Comparison of ENCODE assay signal across 13 cellular contexts in genomic region chr2:20618886-20619521, GRCh38. TPM values are rescaled to one million over a fixed set of nuclear protein-coding genes. Genes with fewer than 3 reads are reported as not detected.
DNase-seq lines count a peak whose midpoint lies in the region; ATAC-seq and TF ChIP-seq lines count a peak whose summit lies in the region.
"Had no signal": no experiment of that assay in that cellular context is flagged by ENCODE, and none has a peak within 500 bp of the region (broad histone marks: within the 10 kb centered on the region; RNA-seq: fewer than 3 reads in every experiment).

No MANE protein-coding gene starts in this region.

- H3K27me3 ChIP-seq in right atrium auricular region (no peaks in the 10 kb centered on the region), aorta (ENCODE audit: control insufficient read depth in 1 of 2, insufficient read depth in 2 of 2, low read length in 1 of 2) (no peaks in the 10 kb centered on the region)

- DNase-seq in activated effector memory CD4-positive, alpha-beta T cell treated with anti-CD3 and anti-CD28 coated beads, Interleukin-2, amount 50 U/mL, for 16 hours, result peak; percentile 59
- DNase-seq in activated effector memory CD4-positive, alpha-beta T cell treated with Interleukin-2 at 50 U/mL for 16 hours, result no peak
- DNase-seq in right atrium auricular region (ENCODE audit: low spot score), result no peak
- DNase-seq in posterior cingulate gyrus, result peak in 6 of 10 donors; percentile 5 to 84 (median 12)
- peak; percentile 53 to 74 for DNase-seq in aorta
- DNase-seq in activated naive CD8-positive, alpha-beta T cell treated with anti-CD3 and anti-CD28 coated beads, Interleukin-2, amount 50 U/mL, for 24 hours, result no peak
- no peak for DNase-seq in ACHN
- DNase-seq: DMS53; RPMI8226; stimulated activated CD4-positive, alpha-beta T cell treated with anti-CD3 and anti-CD28 coated beads, Interleukin-1b, Interleukin-23, amount 100 ng/mL, for 48 hours had no signal

- H3K9me3 Mint-ChIP-seq in activated naive CD8-positive, alpha-beta T cell treated with anti-CD3 and anti-CD28 coated beads, Interleukin-2, amount 50 U/mL, for 24 hours, result no peaks in the 10 kb centered on the region
- H3K9me3 Mint-ChIP-seq: mesothelial cell of epicardium had no signal

- WGBS in aorta, 2 donors, result 40 to 47% methylated on average over 15 of the region's 15 CpGs

- H3K4me1 ChIP-seq in right atrium auricular region, result peaks cover 0 to 93% of the 10 kb centered on the region in 2 donors
- peaks cover 2 to 5% of the 10 kb centered on the region in 2 donors for H3K4me1 ChIP-seq in aorta (ENCODE audit: control insufficient read depth in 1 of 2, insufficient read depth in 2 of 2, low read length in 2 of 2)

- no peaks in the 10 kb centered on the region for H3K4me1 Mint-ChIP-seq in activated naive CD8-positive, alpha-beta T cell treated with anti-CD3 and anti-CD28 coated beads, Interleukin-2, amount 50 U/mL, for 24 hours

- in situ Hi-C loops in ACHN (cut with HindIII; ENCODE audit: low pct_ligation_motif_present, low pct_unique_long_range_greater_than_20kb, low sequenced_read_pairs), result no loop called here

- H3K4me3 ChIP-seq in right atrium auricular region, result no peak overlapping the region
- H3K4me3 ChIP-seq in aorta (ENCODE audit: low read length in 2 of 2), result no peak overlapping the region
- H3K4me3 ChIP-seq: K562 had no signal

- intact Hi-C loops in posterior cingulate gyrus (cut with DNase I), result no loop called here
- intact Hi-C loops in aorta (cut with DNase I), result loop anchor here (5.0 to 10.0 kb wide), 4 partner anchors 37 to 172 kb away; partner anchors contain the start of gene RHOB (in 1 of the 2)

- peak overlapping the region; percentile 96 to 97 for H3K27ac ChIP-seq in right atrium auricular region
- peak overlapping the region; percentile 89 to 99 for H3K27ac ChIP-seq in aorta (ENCODE audit: low read depth in 1 of 2, low read length in 2 of 2)

- H3K4me3 Mint-ChIP-seq in activated naive CD8-positive, alpha-beta T cell treated with anti-CD3 and anti-CD28 coated beads, Interleukin-2, amount 50 U/mL, for 24 hours, result no peak overlapping the region
- H3K4me3 Mint-ChIP-seq: mesothelial cell of epicardium had no signal

- no peak overlapping the region for H3K27ac Mint-ChIP-seq in activated naive CD8-positive, alpha-beta T cell treated with anti-CD3 and anti-CD28 coated beads, Interleukin-2, amount 50 U/mL, for 24 hours

- H3K36me3 ChIP-seq in right atrium auricular region (peaks cover 43% of the 10 kb centered on the region), aorta (ENCODE audit: control insufficient read depth in 1 of 2, insufficient read depth in 2 of 2, low read length in 1 of 2) (peaks cover 0 to 4% of the 10 kb centered on the region in 2 donors)

- H3K36me3 Mint-ChIP-seq in activated naive CD8-positive, alpha-beta T cell treated with anti-CD3 and anti-CD28 coated beads, Interleukin-2, amount 50 U/mL, for 24 hours (ENCODE audit: low read depth), result no peaks in the 10 kb centered on the region

- no peak for TF ChIP-seq CTCF in right atrium auricular region (IDR thresholded peaks at IDR 0.05)

- H3K9me3 ChIP-seq in right atrium auricular region (no peaks in the 10 kb centered on the region), aorta (ENCODE audit: control insufficient read depth, low read length) (no peaks in the 10 kb centered on the region)

- ATAC-seq in aorta (ENCODE audit: low FRiP score), result no peak
- no peak for ATAC-seq in HG02623 (IDR thresholded peaks at IDR 0.05; ENCODE audit: unreplicated experiment)
- ATAC-seq in activated naive CD8-positive, alpha-beta T cell treated with anti-CD3 and anti-CD28 coated beads, Interleukin-2, amount 50 U/mL, for 24 hours, result no peak

- no peaks in the 10 kb centered on the region for H3K27me3 Mint-ChIP-seq in activated naive CD8-positive, alpha-beta T cell treated with anti-CD3 and anti-CD28 coated beads, Interleukin-2, amount 50 U/mL, for 24 hours

RNA-seq across cellular contexts. Expression of gene HS1BP3, which starts 31.9 kb away (rescaled TPM):
- total RNA-seq in right atrium auricular region (10 to 100 TPM; 19.5 to 26.0 TPM), aorta (10 to 100 TPM; 34.8 to 42.3 TPM)
- 10 to 100 TPM; 27.5 to 33.6 TPM for polyA plus RNA-seq in aorta

RNA-seq across cellular contexts. Expression of gene GDF7, which starts 47.9 kb away (rescaled TPM):
- total RNA-seq in right atrium auricular region (1 to 10 TPM; 1.1 to 1.7 TPM), aorta (10 to 100 TPM; 15.9 to 16.4 TPM)
- 10 to 100 TPM in 1 of 2 donors, 1 to 10 TPM in 1; 4.1 to 15.6 TPM for polyA plus RNA-seq in aorta
- total RNA-seq: K562 had no signal

Comparison
In these comparisons a context has a peak if more than half of its experiments do, and no peak if none do; other contexts are left out.
1. DNase-seq: peak in activated effector memory CD4-positive, alpha-beta T cell treated with anti-CD3 and anti-CD28 coated beads, Interleukin-2, amount 50 U/mL, for 16 hours (single experiment), posterior cingulate gyrus (6 of 10) and aorta (2 of 2); none in activated effector memory CD4-positive, alpha-beta T cell treated with Interleukin-2 at 50 U/mL for 16 hours (single experiment), right atrium auricular region (single experiment), activated naive CD8-positive, alpha-beta T cell treated with anti-CD3 and anti-CD28 coated beads, Interleukin-2, amount 50 U/mL, for 24 hours (single experiment) and ACHN (single experiment).
2. RNA of gene GDF7, which starts 47.9 kb away (total RNA-seq): 15.9 to 16.4 TPM in aorta; 1.1 to 1.7 TPM in right atrium auricular region; every median in the first group is over 4 times any median in the second.